8 cellular contexts compared by ENCODE assay signal in the genomic region with DNA sequence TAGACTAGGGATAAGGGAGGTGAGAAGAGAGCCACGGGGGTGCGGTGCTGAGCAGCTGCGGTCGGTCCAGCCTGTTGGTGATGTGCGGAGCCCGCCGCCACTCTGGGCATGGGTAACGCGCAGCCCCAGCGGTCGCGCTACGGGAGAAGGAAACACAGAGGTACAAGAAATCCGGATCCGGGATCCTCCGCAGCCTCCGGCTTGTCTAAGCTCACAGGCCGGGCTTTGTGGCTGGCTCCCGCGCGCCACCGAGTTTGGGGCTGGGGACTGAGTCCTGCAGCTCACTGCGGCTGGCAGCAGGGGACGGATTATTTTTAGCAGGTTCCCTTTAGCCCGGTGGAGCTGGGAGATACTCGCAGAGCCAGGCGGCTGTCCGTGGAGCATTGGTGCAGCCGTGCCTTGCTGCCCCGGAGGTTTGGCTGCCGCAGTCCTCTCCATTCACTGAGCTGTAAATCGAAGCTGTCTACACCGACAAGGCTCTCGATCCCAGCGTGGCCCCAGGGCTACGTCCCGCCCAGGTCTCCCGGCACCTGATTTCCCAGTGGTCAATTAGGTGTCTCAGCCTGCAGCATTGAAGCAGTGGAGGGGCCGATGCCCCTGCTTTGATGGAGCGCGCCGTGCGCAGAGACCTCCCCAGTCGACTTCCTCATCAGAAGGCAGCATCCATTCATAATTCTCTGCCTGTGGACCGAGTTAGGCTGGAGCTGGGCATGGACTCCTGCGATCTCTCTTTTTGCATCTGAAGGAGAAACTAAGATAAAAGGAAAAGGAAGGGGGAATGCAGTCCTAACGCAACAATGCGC.
A peak's percentile ranks its signal among the peaks of the same experiment; 100 is the strongest.
DNase-seq lines count a peak whose midpoint lies in the region; ATAC-seq, FAIRE-seq and TF ChIP-seq lines count a peak whose summit lies in the region.

No MANE protein-coding gene starts in this region.

- DNase-seq in ascending aorta (ENCODE audit: low spot score in 2 of 2) (no peak), iPS-NIHi11 (ENCODE audit: low spot score) (peak; percentile 26), lower leg skin (ENCODE audit: low spot score in 2 of 2) (no peak), GM19239 (ENCODE audit: insufficient read length, low spot score) (no peak), NK-92 (lab: John Stamatoyannopoulos, UW; ENCODE audit: unreplicated experiment) (no peak)
- DNase-seq in stimulated activated CD8-positive, alpha-beta memory T cell treated with anti-CD3 and anti-CD28 coated beads, Interleukin-4, amount 100 ng/mL, for 48 hours: peak; percentile 28

- H3K36me3 ChIP-seq in HUES64 (ENCODE audit: insufficient read depth, low read length) (no peaks in the 10 kb centered on the region), ascending aorta (no peaks in the 10 kb centered on the region)

- H3K9me3 ChIP-seq in HUES64 (ENCODE audit: insufficient read depth, low read depth, low read length): no peaks in the 10 kb centered on the region
- no peaks in the 10 kb centered on the region for H3K9me3 ChIP-seq in ascending aorta

- intact Hi-C loops in ascending aorta (cut with DNase I): loop anchor here (5.0 kb wide), 1 partner anchor 43 kb away; no protein-coding TSS in a partner anchor
- intact Hi-C loops in lower leg skin (cut with DNase I; ENCODE audit: low total_unique reads): no loop called here

- peaks cover 37% of the 10 kb centered on the region for H3K27me3 ChIP-seq in HUES64 (ENCODE audit: insufficient read depth, low read length)
- no peaks in the 10 kb centered on the region for H3K27me3 ChIP-seq in ascending aorta

- no peak overlapping the region for H3K9ac ChIP-seq in HUES64 (ENCODE audit: low read depth, low read length)

- no peak for FAIRE-seq in GM19239 (lab: Jason Lieb, UNC)

- no peak for ATAC-seq in HG03095 (IDR thresholded peaks at IDR 0.05; ENCODE audit: unreplicated experiment)

- H3K4me1 ChIP-seq in HUES64 (ENCODE audit: insufficient read depth, low read length): no peaks in the 10 kb centered on the region
- H3K4me1 ChIP-seq in ascending aorta: peaks cover 2 to 13% of the 10 kb centered on the region in 2 donors

- H3K4me3 ChIP-seq in HUES64 (ENCODE audit: low read length): peak overlapping the region; percentile 54
- peak overlapping the region; percentile 39 to 62 for H3K4me3 ChIP-seq in ascending aorta
- no peak overlapping the region for H3K4me3 ChIP-seq in lower leg skin (ENCODE audit: low read depth, poor library complexity, severe bottlenecking)

- H3K27ac ChIP-seq in HUES64 (ENCODE audit: low read depth, low read length) (no peak overlapping the region), ascending aorta (peak overlapping the region in 1 of 2 donors; percentile 27)

- WGBS in HUES64: 1% methylated on average over 48 of the region's 48 CpGs
- 3 to 45% methylated on average over 25 to 42 of the region's 48 CpGs for WGBS in lower leg skin, 2 donors

- no peak for TF ChIP-seq POLR2A in lower leg skin (IDR thresholded peaks at IDR 0.05)

- TF ChIP-seq CTCF in ascending aorta (IDR thresholded peaks at IDR 0.05) (no peak), lower leg skin (IDR thresholded peaks at IDR 0.05) (no peak)

Comparison
In these comparisons a context has a peak if more than half of its experiments do, and no peak if none do; other contexts are left out.
1. DNase-seq: peak in iPS-NIHi11 (single experiment) and stimulated activated CD8-positive, alpha-beta memory T cell treated with anti-CD3 and anti-CD28 coated beads, Interleukin-4, amount 100 ng/mL, for 48 hours (single experiment); none in ascending aorta (0 of 2), lower leg skin (0 of 2), GM19239 (single experiment) and NK-92 (single experiment).